Comparison of ENCODE assay signal across 9 cellular contexts in genomic region chr20:47392015-47392720, GRCh38. TPM values are rescaled to one million over a fixed set of nuclear protein-coding genes. Genes with fewer than 3 reads are reported as not detected.
DNase-seq lines count a peak whose midpoint lies in the region; ATAC-seq, FAIRE-seq and TF ChIP-seq lines count a peak whose summit lies in the region.
"Had no signal": no experiment of that assay in that cellular context is flagged by ENCODE, and none has a peak within 500 bp of the region (broad histone marks: within the 10 kb centered on the region; RNA-seq: fewer than 3 reads in every experiment).

No MANE protein-coding gene starts in this region.

- H3K4me3 Mint-ChIP-seq in activated T-cell treated with anti-CD3 and anti-CD28 coated beads, Interleukin-2, amount 50 U/mL, for 4 hours = no peak overlapping the region
- H3K4me3 Mint-ChIP-seq: central memory CD8-positive, alpha-beta T cell had no signal

- H3K9me3 ChIP-seq in mucosa of descending colon = no peaks in the 10 kb centered on the region

- peak; percentile 84 for ATAC-seq in activated T-cell treated with anti-CD3 and anti-CD28 coated beads, Interleukin-2, amount 50 U/mL, for 4 hours
- ATAC-seq in mucosa of descending colon (peak; percentile 85), GM19328 (IDR thresholded peaks at IDR 0.05; ENCODE audit: unreplicated experiment) (no peak)

- H3K4me1 ChIP-seq in mucosa of descending colon (ENCODE audit: low read depth) = no peaks in the 10 kb centered on the region

- intact Hi-C loops in mucosa of descending colon (cut with DNase I, micrococcal nuclease) = loop anchor here in 1 of 2 donors (10.0 kb wide), 1 partner anchor 233 kb away; no protein-coding TSS in a partner anchor

- peaks cover 3% of the 10 kb centered on the region for H3K36me3 Mint-ChIP-seq in activated T-cell treated with anti-CD3 and anti-CD28 coated beads, Interleukin-2, amount 50 U/mL, for 4 hours (ENCODE audit: insufficient read depth)

- no peaks in the 10 kb centered on the region for H3K36me3 ChIP-seq in bronchial epithelial cell (ENCODE audit: control insufficient read depth, insufficient read depth, low read length)
- H3K36me3 ChIP-seq in mucosa of descending colon (ENCODE audit: low read depth) = no peaks in the 10 kb centered on the region

- H3K27me3 ChIP-seq in bronchial epithelial cell (ENCODE audit: control insufficient read depth, insufficient read depth, low read length) = no peaks in the 10 kb centered on the region

- H3K27me3 Mint-ChIP-seq in activated T-cell treated with anti-CD3 and anti-CD28 coated beads, Interleukin-2, amount 50 U/mL, for 4 hours (ENCODE audit: low read depth) = no peaks in the 10 kb centered on the region
- H3K27me3 Mint-ChIP-seq: central memory CD8-positive, alpha-beta T cell had no signal

- peak overlapping the region; percentile 16 for H3K4me3 ChIP-seq in bronchial epithelial cell (ENCODE audit: low read depth, low read length)
- no peak overlapping the region for H3K4me3 ChIP-seq in mucosa of descending colon

- FAIRE-seq in bronchial epithelial cell (lab: Jason Lieb, UNC) (no peak), D721Med (lab: Jason Lieb, UNC) (no peak)

- peaks cover 17% of the 10 kb centered on the region for H3K4me1 Mint-ChIP-seq in activated T-cell treated with anti-CD3 and anti-CD28 coated beads, Interleukin-2, amount 50 U/mL, for 4 hours (ENCODE audit: low read depth)

- no peak for DNase-seq in activated T-cell treated with anti-CD3 and anti-CD28 coated beads, Interleukin-2, amount 50 U/mL, for 4 hours
- no peak for DNase-seq in activated T-cell treated with anti-CD3 and anti-CD28 coated beads, Interleukin-2, amount 50 U/mL, for 1 hour
- DNase-seq in NCI-H69 (lab: John Stamatoyannopoulos, UW) = peak; percentile 35
- DNase-seq in bronchial epithelial cell (ENCODE audit: low read depth) = peak; percentile 99
- no peak for DNase-seq in mucosa of descending colon
- no peak for DNase-seq in D721Med (ENCODE audit: insufficient read length, low spot score)
- no peak for DNase-seq in putamen (ENCODE audit: low spot score)

- H3K9me3 Mint-ChIP-seq in activated T-cell treated with anti-CD3 and anti-CD28 coated beads, Interleukin-2, amount 50 U/mL, for 4 hours = peaks cover 7% of the 10 kb centered on the region
- H3K9me3 Mint-ChIP-seq: central memory CD8-positive, alpha-beta T cell had no signal

- no peak for TF ChIP-seq CTCF in bronchial epithelial cell (IDR thresholded peaks at IDR 0.05; ENCODE audit: insufficient read depth, low read length, severe bottlenecking)
- no peak for TF ChIP-seq CTCF in mucosa of descending colon (IDR thresholded peaks at IDR 0.05)
- no peak for TF ChIP-seq CTCF in D721Med (IDR thresholded peaks at IDR 0.05; ENCODE audit: insufficient read depth, missing control alignments)

RNA-seq across cellular contexts. Expression of gene ZMYND8, which starts 35.7 kb away (rescaled TPM):
- 10 to 100 TPM; 15.6 to 18.7 (median 17.5) TPM for total RNA-seq in activated T-cell treated with anti-CD3 and anti-CD28 coated beads, Interleukin-2, amount 50 U/mL, for 4 hours
- total RNA-seq in bronchial epithelial cell (13.4 and 14.7 TPM in 2 replicates), mucosa of descending colon (10 to 100 TPM; 62.1 to 64.9 (median 62.1) TPM)

Comparison
In these comparisons a context has a peak if more than half of its experiments do, and no peak if none do; other contexts are left out.
1. DNase-seq: peak in NCI-H69 (single experiment) and bronchial epithelial cell (single experiment); none in activated T-cell treated with anti-CD3 and anti-CD28 coated beads, Interleukin-2, amount 50 U/mL, for 4 hours (single experiment), activated T-cell treated with anti-CD3 and anti-CD28 coated beads, Interleukin-2, amount 50 U/mL, for 1 hour (single experiment), mucosa of descending colon (0 of 3), D721Med (single experiment) and putamen (single experiment).